ENCODE assay signal across 31 cellular contexts in genomic region chr3:98032881-98033280, GRCh38. TPM values are rescaled to one million over a fixed set of nuclear protein-coding genes. Genes with fewer than 3 reads are reported as not detected.
"Had no signal": no experiment of that assay in that cellular context is flagged by ENCODE, and none has a peak within 500 bp of the region (broad histone marks: within the 10 kb centered on the region; RNA-seq: fewer than 3 reads in every experiment).

No MANE protein-coding gene starts in this region.

- H3K27ac Mint-ChIP-seq: activated CD4-positive, alpha-beta memory T cell treated with anti-CD3 and anti-CD28 coated beads for 36 hours; activated naive CD4-positive, alpha-beta T cell treated with anti-CD3 and anti-CD28 coated beads, Interleukin-2, amount 10 ng/mL, durations not matched to agents 7 days and 5 days; activated naive CD8-positive, alpha-beta T cell; activated naive CD8-positive, alpha-beta T cell treated with anti-CD3 and anti-CD28 coated beads, Interleukin-2, amount 50 U/mL, for 24 hours; activated T-helper 1 cell treated with anti-CD3 and anti-CD28 coated beads, Interleukin-12 subunit alpha, Interleukin-12 subunit beta, Interleukin-2, Interleukin-4 antibody, amounts not matched to agents 30 ng/mL and 10 ng/mL and 1 ng/mL, durations not matched to agents 14 hours and 24 hours and 36 hours had no signal

- H3K9me3 ChIP-seq: SJCRH30 had no signal

- H3K36me3 Mint-ChIP-seq: activated CD4-positive, alpha-beta memory T cell treated with anti-CD3 and anti-CD28 coated beads for 36 hours; activated naive CD8-positive, alpha-beta T cell; brain had no signal

- H3K27me3 ChIP-seq: SJCRH30 had no signal

- DNase-seq: activated CD4-positive, alpha-beta memory T cell treated with anti-CD3 and anti-CD28 coated beads for 36 hours; activated CD4-positive, alpha-beta T cell treated with anti-CD3 and anti-CD28 coated beads, Interleukin-2, amount 50 U/mL, for 1 hour; activated effector memory CD4-positive, alpha-beta T cell treated with Interleukin-2 at 50 U/mL for 16 hours; activated naive CD4-positive, alpha-beta T cell treated with anti-CD3 and anti-CD28 coated beads, Interleukin-2, amount 10 ng/mL, durations not matched to agents 7 days and 5 days; activated naive CD8-positive, alpha-beta T cell treated with anti-CD3 and anti-CD28 coated beads, Interleukin-2, amount 50 U/mL, for 24 hours; activated T-cell treated with anti-CD3 and anti-CD28 coated beads, Interleukin-2, amount 50 U/mL, for 1 hour; anterior cingulate cortex; caudate nucleus; cerebellar nuclear complex; MM.1S; MV-4-11; NCI-H1092; NCI-H1930; NCI-H2081 treated with DMSO at 0.1 percent for 48 hours; NCI-H2171; NCI-H510A treated with DMSO at 0.1 percent for 48 hours; SHP77; SJCRH30; T1000 had no signal

- H3K27ac ChIP-seq: KMS-11, SJCRH30, SK-N-MC had no signal

- ATAC-seq: activated naive CD8-positive, alpha-beta T cell treated with anti-CD3 and anti-CD28 coated beads, Interleukin-2, amount 50 U/mL, for 24 hours; Panc1 had no signal

- H3K4me1 ChIP-seq: SJCRH30 had no signal

- H3K4me3 Mint-ChIP-seq: activated CD4-positive, alpha-beta memory T cell treated with anti-CD3 and anti-CD28 coated beads for 36 hours; activated naive CD4-positive, alpha-beta T cell treated with anti-CD3 and anti-CD28 coated beads, Interleukin-2, amount 10 ng/mL, durations not matched to agents 7 days and 5 days; activated naive CD8-positive, alpha-beta T cell; activated naive CD8-positive, alpha-beta T cell treated with anti-CD3 and anti-CD28 coated beads, Interleukin-2, amount 50 U/mL, for 24 hours; activated T-helper 1 cell treated with anti-CD3 and anti-CD28 coated beads, Interleukin-12 subunit alpha, Interleukin-12 subunit beta, Interleukin-2, Interleukin-4 antibody, amounts not matched to agents 30 ng/mL and 10 ng/mL and 1 ng/mL, durations not matched to agents 14 hours and 24 hours and 36 hours; brain had no signal

- H3K9me3 Mint-ChIP-seq: activated CD4-positive, alpha-beta memory T cell treated with anti-CD3 and anti-CD28 coated beads for 36 hours; activated naive CD4-positive, alpha-beta T cell treated with anti-CD3 and anti-CD28 coated beads, Interleukin-2, amount 10 ng/mL, durations not matched to agents 7 days and 5 days; activated naive CD8-positive, alpha-beta T cell treated with anti-CD3 and anti-CD28 coated beads, Interleukin-2, amount 50 U/mL, for 24 hours; activated T-helper 1 cell treated with anti-CD3 and anti-CD28 coated beads, Interleukin-12 subunit alpha, Interleukin-12 subunit beta, Interleukin-2, Interleukin-4 antibody, amounts not matched to agents 30 ng/mL and 10 ng/mL and 1 ng/mL, durations not matched to agents 14 hours and 24 hours and 36 hours; brain had no signal

- H3K36me3 ChIP-seq: SJCRH30 had no signal

- H3K4me3 ChIP-seq: SJCRH30, SK-N-MC had no signal

- H3K4me2 ChIP-seq: KMS-11 had no signal

RNA-seq across cellular contexts. Expression of gene GABRR3, which starts 2.2 kb away (rescaled TPM):
- total RNA-seq: activated CD4-positive, alpha-beta memory T cell treated with anti-CD3 and anti-CD28 coated beads for 36 hours; activated CD8-positive, alpha-beta memory T cell treated with anti-CD3 and anti-CD28 coated beads for 36 hours; activated T-helper 1 cell treated with anti-CD3 and anti-CD28 coated beads, Interleukin-12 subunit alpha, Interleukin-12 subunit beta, Interleukin-2, Interleukin-4 antibody, amounts not matched to agents 30 ng/mL and 10 ng/mL and 1 ng/mL, durations not matched to agents 14 hours and 24 hours and 36 hours; bronchial epithelial cell; LHCN-M2; RPMI7951; SJCRH30; T-helper 1 cell treated with Interleukin-12 subunit alpha and Interleukin-12 subunit beta and Interleukin-4 antibody, amounts not matched to agents 30 ng/mL and 1 ng/mL, for 36 hours had no signal

RNA-seq across cellular contexts. Expression of gene OR5AC2, which starts 54.1 kb away (rescaled TPM):
- total RNA-seq: activated CD4-positive, alpha-beta memory T cell treated with anti-CD3 and anti-CD28 coated beads for 36 hours; activated CD8-positive, alpha-beta memory T cell treated with anti-CD3 and anti-CD28 coated beads for 36 hours; activated T-helper 1 cell treated with anti-CD3 and anti-CD28 coated beads, Interleukin-12 subunit alpha, Interleukin-12 subunit beta, Interleukin-2, Interleukin-4 antibody, amounts not matched to agents 30 ng/mL and 10 ng/mL and 1 ng/mL, durations not matched to agents 14 hours and 24 hours and 36 hours; bronchial epithelial cell; LHCN-M2; RPMI7951; SJCRH30; T-helper 1 cell treated with Interleukin-12 subunit alpha and Interleukin-12 subunit beta and Interleukin-4 antibody, amounts not matched to agents 30 ng/mL and 1 ng/mL, for 36 hours; T-helper 2 cell treated with Interferon-gamma antibody and Interleukin-4, amounts not matched to agents 100 ng/mL and 5 ng/mL, for 36 hours had no signal
